In the genomic region with DNA sequence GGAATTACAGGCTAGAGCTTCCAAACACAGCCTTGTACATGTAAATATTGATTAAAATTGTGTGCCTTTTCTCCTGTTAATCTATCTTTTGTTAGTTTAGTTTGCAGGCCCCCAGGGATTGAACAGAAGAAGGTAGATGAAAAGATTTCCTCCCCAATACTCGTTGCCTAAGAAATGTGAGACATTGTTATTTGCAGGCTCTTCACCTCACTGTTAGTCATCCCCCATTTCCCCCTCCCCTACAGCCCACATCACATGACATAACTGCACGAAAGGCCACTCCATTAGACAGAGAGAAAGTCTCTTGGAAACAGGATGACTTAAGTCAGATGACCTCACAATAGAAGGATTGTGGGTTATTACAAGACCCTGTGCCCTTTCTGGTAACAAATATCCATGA, we compare ENCODE assay signal across 10 cellular contexts. TPM values are rescaled to one million over a fixed set of nuclear protein-coding genes. Genes with fewer than 3 reads are reported as not detected.
A peak's percentile ranks its signal among the peaks of the same experiment; 100 is the strongest.
DNase-seq lines count a peak whose midpoint lies in the region; ATAC-seq and TF ChIP-seq lines count a peak whose summit lies in the region.
"Had no signal": no experiment of that assay in that cellular context is flagged by ENCODE, and none has a peak within 500 bp of the region (broad histone marks: within the 10 kb centered on the region; RNA-seq: fewer than 3 reads in every experiment).

No MANE protein-coding gene starts in this region.

- H3K27ac ChIP-seq in prostate gland: no peak overlapping the region
- H3K27ac ChIP-seq: neutrophil had no signal

- H3K9me3 ChIP-seq in MG63: no peaks in the 10 kb centered on the region
- H3K9me3 ChIP-seq in prostate gland: no peaks in the 10 kb centered on the region
- H3K9me3 ChIP-seq: neutrophil had no signal

- WGBS in prostate gland: 22% methylated on average over 2 of the region's 2 CpGs

- DNase-seq in ACHN (peak; percentile 83), MG63 (peak; percentile 78), astrocyte of the cerebellum (ENCODE audit: low read depth) (peak; percentile 72), kidney glomerular epithelial cell (lab: John Stamatoyannopoulos, UW) (peak; percentile 67), T-helper 1 cell (no peak), prostate gland (ENCODE audit: low spot score) (no peak)
- DNase-seq in activated CD4-positive, alpha-beta T cell treated with anti-CD3 and anti-CD28 coated beads, Interleukin-2, amount 50 U/mL, for 4 hours: no peak
- DNase-seq: DND-41 had no signal

- TF ChIP-seq POLR2A in prostate gland (IDR thresholded peaks at IDR 0.05): no peak

- intact Hi-C loops in prostate gland (cut with DNase I): no loop called here

- no peak for TF ChIP-seq CTCF in astrocyte of the cerebellum (IDR thresholded peaks at IDR 0.05; ENCODE audit: low read depth, low read length, missing control alignments)
- no peak for TF ChIP-seq CTCF in prostate gland (IDR thresholded peaks at IDR 0.05)

- no peak overlapping the region for H3K4me3 ChIP-seq in MG63
- H3K4me3 ChIP-seq in astrocyte of the cerebellum (ENCODE audit: low read depth, low read length): no peak overlapping the region
- H3K4me3 ChIP-seq in prostate gland: no peak overlapping the region

- H3K36me3 ChIP-seq in MG63: no peaks in the 10 kb centered on the region
- H3K36me3 ChIP-seq in prostate gland: no peaks in the 10 kb centered on the region
- H3K36me3 ChIP-seq: neutrophil had no signal

- no peaks in the 10 kb centered on the region for H3K4me1 ChIP-seq in prostate gland (replicated peaks)

- no peaks in the 10 kb centered on the region for H3K27me3 ChIP-seq in MG63
- H3K27me3 ChIP-seq in prostate gland (replicated peaks; ENCODE audit: insufficient read depth): no peaks in the 10 kb centered on the region
- H3K27me3 ChIP-seq: neutrophil had no signal

- no peak for ATAC-seq in HG02852 (IDR thresholded peaks at IDR 0.05; ENCODE audit: unreplicated experiment)

- in situ Hi-C loops in ACHN (cut with HindIII; ENCODE audit: low pct_ligation_motif_present, low pct_unique_long_range_greater_than_20kb, low sequenced_read_pairs) (no loop called here), astrocyte of the cerebellum (cut with HindIII; ENCODE audit: low sequenced_read_pairs) (no loop called here)

RNA-seq across cellular contexts. Expression of gene MID1, which starts 13.3 kb away (rescaled TPM):
- 5.2 and 7.0 TPM in 2 replicates for total RNA-seq in MG63 (2014; rRNA removed; shearing (Covaris generic); ENCODE audit: low replicate concordance)
- 10 to 100 TPM; 14.6 to 26.1 TPM for total RNA-seq in prostate gland

Comparison
In these comparisons a context has a peak if more than half of its experiments do, and no peak if none do; other contexts are left out.
1. DNase-seq: peak in ACHN (single experiment), MG63 (single experiment), astrocyte of the cerebellum (single experiment) and kidney glomerular epithelial cell (single experiment); none in activated CD4-positive, alpha-beta T cell treated with anti-CD3 and anti-CD28 coated beads, Interleukin-2, amount 50 U/mL, for 4 hours (0 of 2), T-helper 1 cell (0 of 5) and prostate gland (single experiment).